Comparison of ENCODE assay signal across 1 cellular context in the genomic region with DNA sequence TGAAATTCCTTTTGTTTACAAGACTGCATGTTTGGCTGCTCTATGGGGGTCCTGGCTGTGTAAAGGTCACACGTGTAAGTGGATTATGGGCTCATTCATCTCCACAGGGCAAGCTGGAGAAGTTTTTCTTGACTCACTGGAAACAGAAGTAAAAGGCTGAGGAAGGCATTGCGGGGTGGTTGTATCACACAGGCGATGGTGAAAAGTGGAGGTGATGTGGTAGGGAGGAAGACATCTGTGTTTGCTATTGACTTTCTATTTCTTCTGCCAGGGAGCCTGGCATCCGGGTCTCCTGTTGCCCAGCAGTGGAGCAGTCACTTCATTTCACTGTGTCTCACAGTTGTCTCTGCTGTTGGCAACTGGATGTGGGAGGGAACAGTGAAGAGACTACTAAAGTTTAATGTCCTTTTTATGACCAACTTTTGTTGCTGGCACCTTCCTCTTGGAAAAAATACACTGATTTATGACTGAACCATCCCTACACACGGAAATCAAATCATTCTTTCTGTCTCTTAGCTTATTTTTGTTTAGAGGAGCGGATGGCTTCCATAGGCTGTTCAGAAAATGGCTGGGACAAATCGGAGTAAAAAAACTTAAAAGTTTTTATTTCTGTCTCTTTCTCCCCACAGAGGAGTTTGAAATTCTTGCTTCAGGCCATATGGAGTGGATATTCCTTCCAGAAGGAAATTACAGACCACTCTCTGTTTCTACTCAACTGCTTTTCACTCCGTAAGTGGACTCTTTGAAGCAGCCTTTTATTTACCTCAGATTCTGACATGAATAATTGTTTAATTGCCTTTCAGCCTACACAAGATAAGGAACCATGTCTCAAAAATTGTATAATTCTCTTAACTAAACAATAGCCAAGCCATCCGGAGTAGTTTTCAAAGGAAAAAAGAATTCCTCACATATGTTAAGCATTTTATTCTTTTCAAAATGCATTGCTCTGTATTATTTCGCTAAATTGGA.
TF ChIP-seq lines count a peak whose summit lies in the region.

No MANE protein-coding gene starts in this region.

TF ChIP-seq in HepG2, 621 proteins besides CTCF, POLR2A, EP300 and RAD21:
- no peak for TF ChIP-seq HOXD1 (CRISPR knock-in tag; IDR thresholded peaks at IDR 0.05)
- no peak for TF ChIP-seq ZSCAN29 (CRISPR knock-in tag; conservative IDR thresholded peaks at IDR 0.05)
- TF ChIP-seq, protein P1, sequence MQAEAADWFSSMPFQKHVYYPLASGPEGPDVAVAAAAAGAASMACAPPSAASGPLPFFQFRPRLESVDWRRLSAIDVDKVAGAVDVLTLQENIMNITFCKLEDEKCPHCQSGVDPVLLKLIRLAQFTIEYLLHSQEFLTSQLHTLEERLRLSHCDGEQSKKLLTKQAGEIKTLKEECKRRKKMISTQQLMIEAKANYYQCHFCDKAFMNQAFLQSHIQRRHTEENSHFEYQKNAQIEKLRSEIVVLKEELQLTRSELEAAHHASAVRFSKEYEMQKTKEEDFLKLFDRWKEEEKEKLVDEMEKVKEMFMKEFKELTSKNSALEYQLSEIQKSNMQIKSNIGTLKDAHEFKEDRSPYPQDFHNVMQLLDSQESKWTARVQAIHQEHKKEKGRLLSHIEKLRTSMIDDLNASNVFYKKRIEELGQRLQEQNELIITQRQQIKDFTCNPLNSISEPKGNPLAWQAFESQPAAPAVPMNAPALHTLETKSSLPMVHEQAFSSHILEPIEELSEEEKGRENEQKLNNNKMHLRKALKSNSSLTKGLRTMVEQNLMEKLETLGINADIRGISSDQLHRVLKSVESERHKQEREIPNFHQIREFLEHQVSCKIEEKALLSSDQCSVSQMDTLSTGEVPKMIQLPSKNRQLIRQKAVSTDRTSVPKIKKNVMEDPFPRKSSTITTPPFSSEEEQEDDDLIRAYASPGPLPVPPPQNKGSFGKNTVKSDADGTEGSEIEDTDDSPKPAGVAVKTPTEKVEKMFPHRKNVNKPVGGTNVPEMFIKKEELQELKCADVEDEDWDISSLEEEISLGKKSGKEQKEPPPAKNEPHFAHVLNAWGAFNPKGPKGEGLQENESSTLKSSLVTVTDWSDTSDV (CRISPR knock-in tag; IDR thresholded peaks at IDR 0.05), result no peak
- TF ChIP-seq IRX3 (CRISPR knock-in tag; IDR thresholded peaks at IDR 0.05; ENCODE audit: borderline replicate concordance, low read depth), result no peak
- TF ChIP-seq SMARCC2 (IDR thresholded peaks at IDR 0.05), result no peak
- no peak for TF ChIP-seq TOE1 (CRISPR knock-in tag; IDR thresholded peaks at IDR 0.05)
- TF ChIP-seq, protein P2, sequence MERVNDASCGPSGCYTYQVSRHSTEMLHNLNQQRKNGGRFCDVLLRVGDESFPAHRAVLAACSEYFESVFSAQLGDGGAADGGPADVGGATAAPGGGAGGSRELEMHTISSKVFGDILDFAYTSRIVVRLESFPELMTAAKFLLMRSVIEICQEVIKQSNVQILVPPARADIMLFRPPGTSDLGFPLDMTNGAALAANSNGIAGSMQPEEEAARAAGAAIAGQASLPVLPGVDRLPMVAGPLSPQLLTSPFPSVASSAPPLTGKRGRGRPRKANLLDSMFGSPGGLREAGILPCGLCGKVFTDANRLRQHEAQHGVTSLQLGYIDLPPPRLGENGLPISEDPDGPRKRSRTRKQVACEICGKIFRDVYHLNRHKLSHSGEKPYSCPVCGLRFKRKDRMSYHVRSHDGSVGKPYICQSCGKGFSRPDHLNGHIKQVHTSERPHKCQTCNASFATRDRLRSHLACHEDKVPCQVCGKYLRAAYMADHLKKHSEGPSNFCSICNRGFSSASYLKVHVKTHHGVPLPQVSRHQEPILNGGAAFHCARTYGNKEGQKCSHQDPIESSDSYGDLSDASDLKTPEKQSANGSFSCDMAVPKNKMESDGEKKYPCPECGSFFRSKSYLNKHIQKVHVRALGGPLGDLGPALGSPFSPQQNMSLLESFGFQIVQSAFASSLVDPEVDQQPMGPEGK (CRISPR knock-in tag; IDR thresholded peaks at IDR 0.05), result no peak
- TF ChIP-seq ZKSCAN1 (IDR thresholded peaks at IDR 0.05; ENCODE audit: low read length), result no peak
